Comparison of ENCODE assay signal across 10 cellular contexts in genomic region chr10:23362879-23363787, GRCh38. TPM values are rescaled to one million over a fixed set of nuclear protein-coding genes. Genes with fewer than 3 reads are reported as not detected.
DNase-seq lines count a peak whose midpoint lies in the region; ATAC-seq and TF ChIP-seq lines count a peak whose summit lies in the region.
"Had no signal": no experiment of that assay in that cellular context is flagged by ENCODE, and none has a peak within 500 bp of the region (broad histone marks: within the 10 kb centered on the region; RNA-seq: fewer than 3 reads in every experiment).

No MANE protein-coding gene starts in this region.

- H3K9me3 ChIP-seq in BLaER1 treated with 17β-estradiol and CSF1 and Interleukin-3, amounts not matched to agents 10 nM and 100 nM (replicated peaks in 1 of 11): peaks cover 0 to 22% (median 0%) of the 10 kb centered on the region in 11 experiments; a peak in 3 of 22 replicates
- no peaks in the 10 kb centered on the region for H3K9me3 ChIP-seq in transverse colon

- no peak overlapping the region for H3K4me3 ChIP-seq in BLaER1 treated with 17β-estradiol and CSF1 and Interleukin-3, amounts not matched to agents 10 nM and 100 nM
- H3K4me3 ChIP-seq in transverse colon: no peak overlapping the region

- in situ Hi-C loops in transverse colon (cut with MboI; ENCODE audit: low pct_ligation_motif_present in 1 of 4, low pct_unique_long_range_greater_than_20kb in 1 of 4, low sequenced_read_pairs in 3 of 4): no loop called here

- no peak for TF ChIP-seq POLR2A in transverse colon (IDR thresholded peaks at IDR 0.05)

- no peak overlapping the region for H3K9ac ChIP-seq in BLaER1 treated with 17β-estradiol and CSF1 and Interleukin-3, amounts not matched to agents 10 nM and 100 nM

- no peaks in the 10 kb centered on the region for H3K27me3 ChIP-seq in BLaER1 treated with 17β-estradiol and CSF1 and Interleukin-3, amounts not matched to agents 10 nM and 100 nM
- H3K27me3 ChIP-seq in transverse colon: no peaks in the 10 kb centered on the region

- intact Hi-C loops in transverse colon (cut with DNase I; ENCODE audit: low total_unique reads): no loop called here

- WGBS in transverse colon (ENCODE audit: low coverage in 1 of 2), 2 donors: 74 to 85% methylated on average over 8 to 9 of the region's 9 CpGs

- no peak for TF ChIP-seq CTCF in transverse colon (IDR thresholded peaks at IDR 0.05)

- no peak for TF ChIP-seq EP300 in transverse colon (IDR thresholded peaks at IDR 0.05; ENCODE audit: low read depth)

- peak; percentile 44 for ATAC-seq in GM19455 (IDR thresholded peaks at IDR 0.05; ENCODE audit: unreplicated experiment)
- ATAC-seq in HG03139 (IDR thresholded peaks at IDR 0.05; ENCODE audit: unreplicated experiment): peak; percentile 25

- peaks cover 35 to 46% (median 41%) of the 10 kb centered on the region in 10 experiments for H3K4me1 ChIP-seq in BLaER1 treated with 17β-estradiol and CSF1 and Interleukin-3, amounts not matched to agents 10 nM and 100 nM
- H3K4me1 ChIP-seq in transverse colon: no peaks in the 10 kb centered on the region

- H3K4me2 ChIP-seq in BLaER1 treated with 17β-estradiol and CSF1 and Interleukin-3, amounts not matched to agents 10 nM and 100 nM: peak overlapping the region; percentile 21 to 66 (median 55); a peak in 15 of 22 replicates

- H3K27ac ChIP-seq in BLaER1 treated with 17β-estradiol and CSF1 and Interleukin-3, amounts not matched to agents 10 nM and 100 nM: peak overlapping the region in 4 of 11 experiments; percentile 55 to 66 (median 60); a peak in 4 of 22 replicates
- H3K27ac ChIP-seq in transverse colon: no peak overlapping the region
- H3K27ac ChIP-seq: HL-60 had no signal

- no peaks in the 10 kb centered on the region for H4K20me1 ChIP-seq in BLaER1 treated with 17β-estradiol and CSF1 and Interleukin-3, amounts not matched to agents 10 nM and 100 nM

- peak; percentile 45 to 56 for DNase-seq in activated T-cell treated with anti-CD3 and anti-CD28 coated beads, Interleukin-2, amount 50 U/mL, for 48 hours
- DNase-seq in NCI-H2227 treated with DMSO at 0.1 percent for 48 hours (lab: John Stamatoyannopoulos, UW) (no peak), transverse colon (no peak), T1000 (lab: John Stamatoyannopoulos, UW) (no peak), inferior parietal cortex (ENCODE audit: extremely low spot score) (no peak)

- H3K36me3 ChIP-seq in BLaER1 treated with 17β-estradiol and CSF1 and Interleukin-3, amounts not matched to agents 10 nM and 100 nM: no peaks in the 10 kb centered on the region
- no peaks in the 10 kb centered on the region for H3K36me3 ChIP-seq in transverse colon

RNA-seq across cellular contexts. Expression of gene C10orf67, which starts 18.5 kb away (rescaled TPM):
- not detected for total RNA-seq in transverse colon
- total RNA-seq: glomerular endothelial cell had no signal

Comparison
In these comparisons a context has a peak if more than half of its experiments do, and no peak if none do; other contexts are left out.
1. DNase-seq: peak in activated T-cell treated with anti-CD3 and anti-CD28 coated beads, Interleukin-2, amount 50 U/mL, for 48 hours (2 of 2); none in NCI-H2227 treated with DMSO at 0.1 percent for 48 hours (single experiment), transverse colon (single experiment), T1000 (single experiment) and inferior parietal cortex (single experiment).